Comparison of ENCODE assay signal across 8 cellular contexts in the genomic region with DNA sequence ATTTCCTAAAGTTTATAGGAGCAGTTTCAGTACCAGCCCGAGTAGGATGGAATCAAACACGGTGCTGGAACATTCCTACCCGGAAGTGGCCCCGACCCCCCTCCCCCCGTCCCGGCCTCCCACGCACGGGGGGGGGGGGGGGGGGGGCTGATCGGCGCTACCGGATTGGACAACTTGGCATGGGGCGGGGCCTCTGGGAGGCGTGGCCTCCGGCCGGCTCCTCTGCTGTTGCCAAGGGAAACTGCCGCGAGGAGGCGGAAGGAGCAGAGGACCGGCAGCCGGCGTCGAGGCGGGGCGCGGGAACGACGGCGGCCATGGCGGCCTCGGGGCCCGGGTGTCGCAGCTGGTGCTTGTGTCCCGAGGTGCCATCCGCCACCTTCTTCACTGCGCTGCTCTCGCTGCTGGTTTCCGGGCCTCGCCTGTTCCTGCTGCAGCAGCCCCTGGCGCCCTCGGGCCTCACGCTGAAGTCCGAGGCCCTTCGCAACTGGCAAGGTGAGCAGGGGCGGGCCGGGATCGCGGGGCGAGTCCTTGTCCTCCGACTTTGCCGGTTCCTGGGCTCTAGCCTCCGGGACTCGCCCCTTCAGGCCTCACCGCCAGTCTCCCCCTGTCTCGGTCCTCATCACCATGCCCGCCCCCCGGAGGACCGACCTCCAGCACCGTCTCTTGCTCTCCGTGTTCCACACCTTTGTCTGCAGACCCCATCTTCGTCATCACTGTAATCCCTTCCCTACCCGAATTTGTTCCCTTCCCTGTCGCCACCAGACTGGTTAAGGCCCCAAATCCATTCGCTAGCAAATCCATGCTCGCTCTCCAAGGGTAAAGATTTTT. TPM values are rescaled to one million over a fixed set of nuclear protein-coding genes. Genes with fewer than 3 reads are reported as not detected.
DNase-seq lines count a peak whose midpoint lies in the region; ATAC-seq, FAIRE-seq and TF ChIP-seq lines count a peak whose summit lies in the region.

A gene (plus strand): TSS at position 266 of the 828 bp plus-strand sequence. CDS start 49 bp downstream, at position 315.

- H3K27ac ChIP-seq in RWPE1 (peak within 1 kb of the TSS; percentile 77), fibroblast of lung (ENCODE audit: insufficient read depth, low read length) (peak within 1 kb of the TSS; percentile 81)
- H3K27ac ChIP-seq in naive thymus-derived CD4-positive, alpha-beta T cell (ENCODE audit: low read depth, low read length) = peak within 1 kb of the TSS; percentile 95

- no peaks in the 10 kb centered on the region for H3K27me3 ChIP-seq in fibroblast of lung (ENCODE audit: control insufficient read depth, insufficient read depth, low read length)
- no peaks in the 10 kb centered on the region for H3K27me3 ChIP-seq in naive thymus-derived CD4-positive, alpha-beta T cell (ENCODE audit: control insufficient read depth in 2 of 2, insufficient read depth in 2 of 2, low read length in 2 of 2)

- H3K4me1 Mint-ChIP-seq in activated T-helper 17 cell treated with anti-CD3 and anti-CD28 coated beads, Interleukin-2, amount 50 U/mL, for 72 hours = peaks cover 22% of the 10 kb centered on the region
- peaks cover 26 to 43% (median 34%) of the 10 kb centered on the region in 7 donors for H3K4me1 Mint-ChIP-seq in naive thymus-derived CD4-positive, alpha-beta T cell
- H3K4me1 Mint-ChIP-seq in stimulated activated naive B cell treated with anti-CD40 and anti-IgM and Interleukin-4, amounts not matched to agents 10 μg/mL and 1 μg/mL and 100 μg/mL, for 72 hours = peaks cover 26 to 34% of the 10 kb centered on the region in 2 donors

- H3K4me2 ChIP-seq in fibroblast of lung (ENCODE audit: extremely low read depth, insufficient read depth, low read length) = peak within 1 kb of the TSS; percentile 89

- peak within 1 kb of the TSS; percentile 82 to 96 (median 85) for H3K4me3 ChIP-seq in fibroblast of lung (replicated peaks in 1 of 4; ENCODE audit: control extremely low read depth in 1 of 4, insufficient read depth in 1 of 4, low read depth in 3 of 4, low read length in 4 of 4)
- H3K4me3 ChIP-seq in naive thymus-derived CD4-positive, alpha-beta T cell (ENCODE audit: low read length) = peak within 1 kb of the TSS; percentile 94

- H3K79me2 ChIP-seq in fibroblast of lung (ENCODE audit: control insufficient read depth, insufficient read depth, low read length) = peaks cover 11% of the 10 kb centered on the region

- TF ChIP-seq POLR2A in H54 (IDR thresholded peaks at IDR 0.05; ENCODE audit: low read depth, low read length) = peak; percentile 99

- TF ChIP-seq CTCF in RWPE1 (conservative IDR thresholded peaks at IDR 0.05; ENCODE audit: low read depth) (no peak), fibroblast of lung (conservative IDR thresholded peaks at IDR 0.05 in 1 of 2, IDR thresholded peaks at IDR 0.05 in 1 of 2; ENCODE audit: low read depth in 1 of 2, low read length in 2 of 2) (peak in 1 of 2 donors; percentile 16)

- H2AFZ ChIP-seq in fibroblast of lung (ENCODE audit: low read length) = peak within 1 kb of the TSS; percentile 97

- H3K9me3 Mint-ChIP-seq in activated T-helper 17 cell treated with anti-CD3 and anti-CD28 coated beads, Interleukin-2, amount 50 U/mL, for 72 hours = no peaks in the 10 kb centered on the region
- H3K9me3 Mint-ChIP-seq in naive thymus-derived CD4-positive, alpha-beta T cell = peaks cover 0 to 5% (median 0%) of the 10 kb centered on the region in 11 donors
- H3K9me3 Mint-ChIP-seq in stimulated activated naive B cell treated with anti-CD40 and anti-IgM and Interleukin-4, amounts not matched to agents 10 μg/mL and 1 μg/mL and 100 μg/mL, for 72 hours = no peaks in the 10 kb centered on the region

- H4K20me1 ChIP-seq in fibroblast of lung (ENCODE audit: control insufficient read depth, extremely low read depth, insufficient read depth, low read length) = no peaks in the 10 kb centered on the region

- intact Hi-C loops in naive thymus-derived CD4-positive, alpha-beta T cell (cut with micrococcal nuclease) = loop anchor here (1.0 to 10.0 kb wide), 15 partner anchors 35 to 1220 kb away; a partner anchor contains a TSS

- POLR2A ChIA-PET in RWPE1 (lab: Yijun Ruan, JAX; ENCODE audit: low non-redundant PET) = no interaction called here
- POLR2A ChIA-PET in naive thymus-derived CD4-positive, alpha-beta T cell (lab: Charles Lee) = interaction anchor here (1.0 to 3.9 kb wide), 8 partner anchors 9 to 169 kb away, joined by 3 to 52 read pairs (median 4); a partner anchor contains a TSS

- no peaks in the 10 kb centered on the region for H3K27me3 Mint-ChIP-seq in activated T-helper 17 cell treated with anti-CD3 and anti-CD28 coated beads, Interleukin-2, amount 50 U/mL, for 72 hours
- no peaks in the 10 kb centered on the region for H3K27me3 Mint-ChIP-seq in naive thymus-derived CD4-positive, alpha-beta T cell
- no peaks in the 10 kb centered on the region for H3K27me3 Mint-ChIP-seq in stimulated activated naive B cell treated with anti-CD40 and anti-IgM and Interleukin-4, amounts not matched to agents 10 μg/mL and 1 μg/mL and 100 μg/mL, for 72 hours

- peaks cover 11% of the 10 kb centered on the region for H3K36me3 ChIP-seq in fibroblast of lung (ENCODE audit: control insufficient read depth, insufficient read depth, low read length)
- H3K36me3 ChIP-seq in naive thymus-derived CD4-positive, alpha-beta T cell (ENCODE audit: control insufficient read depth in 2 of 3, insufficient read depth in 3 of 3, low read length in 3 of 3) = peaks cover 16 to 30% (median 16%) of the 10 kb centered on the region in 3 experiments

- H3K27ac Mint-ChIP-seq in activated T-helper 17 cell treated with anti-CD3 and anti-CD28 coated beads, Interleukin-2, amount 50 U/mL, for 72 hours = peak within 1 kb of the TSS; percentile 95
- H3K27ac Mint-ChIP-seq in naive thymus-derived CD4-positive, alpha-beta T cell = peak within 1 kb of the TSS; percentile 91 to 99 (median 97)
- peak within 1 kb of the TSS; percentile 91 for H3K27ac Mint-ChIP-seq in stimulated activated naive B cell treated with anti-CD40 and anti-IgM and Interleukin-4, amounts not matched to agents 10 μg/mL and 1 μg/mL and 100 μg/mL, for 72 hours

- peaks cover 6% of the 10 kb centered on the region for H3K4me1 ChIP-seq in fibroblast of lung (ENCODE audit: control insufficient read depth, extremely low read depth, insufficient read depth, low read length)
- peaks cover 16 to 20% of the 10 kb centered on the region in 2 donors for H3K4me1 ChIP-seq in naive thymus-derived CD4-positive, alpha-beta T cell (ENCODE audit: control insufficient read depth in 2 of 2, insufficient read depth in 2 of 2, low read length in 2 of 2)

- H3K9me3 ChIP-seq in fibroblast of lung (ENCODE audit: control insufficient read depth, insufficient read depth, low read depth, low read length) = no peaks in the 10 kb centered on the region
- no peaks in the 10 kb centered on the region for H3K9me3 ChIP-seq in naive thymus-derived CD4-positive, alpha-beta T cell (ENCODE audit: control insufficient read depth in 2 of 3, low read length in 3 of 3)

- peaks cover 49% of the 10 kb centered on the region for H3K36me3 Mint-ChIP-seq in activated T-helper 17 cell treated with anti-CD3 and anti-CD28 coated beads, Interleukin-2, amount 50 U/mL, for 72 hours (ENCODE audit: low read depth)
- peaks cover 5 to 18% (median 14%) of the 10 kb centered on the region in 5 donors for H3K36me3 Mint-ChIP-seq in naive thymus-derived CD4-positive, alpha-beta T cell
- peaks cover 13 to 22% of the 10 kb centered on the region in 2 donors for H3K36me3 Mint-ChIP-seq in stimulated activated naive B cell treated with anti-CD40 and anti-IgM and Interleukin-4, amounts not matched to agents 10 μg/mL and 1 μg/mL and 100 μg/mL, for 72 hours

- peak; percentile 94 for DNase-seq in Daoy (ENCODE audit: low read depth)
- DNase-seq in H54 (ENCODE audit: insufficient read length, low spot score) = peak; percentile 97
- peak; percentile 98 for DNase-seq in LoVo (ENCODE audit: low spot score)
- DNase-seq in RWPE1 (ENCODE audit: low spot score) = peak; percentile 99
- DNase-seq in fibroblast of lung (ENCODE audit: low read depth in 2 of 2) = peak; percentile 86 to 92
- DNase-seq in naive thymus-derived CD4-positive, alpha-beta T cell = peak; percentile 86 to 96 (median 91)
- peak; percentile 87 for DNase-seq in stimulated activated naive B cell treated with anti-CD40 and anti-IgM and Interleukin-4, amounts not matched to agents 10 μg/mL and 1 μg/mL and 100 μg/mL, for 72 hours

- peak within 1 kb of the TSS; percentile 89 for H3K9ac ChIP-seq in fibroblast of lung (ENCODE audit: insufficient read depth, low read length)

- CTCF ChIA-PET in RWPE1 (lab: Yijun Ruan, JAX) = interaction anchor here (0.6 kb wide), 1 partner anchor 27 kb away, joined by 3 read pairs; no protein-coding TSS in a partner anchor
- CTCF ChIA-PET in naive thymus-derived CD4-positive, alpha-beta T cell (lab: Charles Lee) = interaction anchor here (1.6 kb wide), 1 partner anchor 141 kb away, joined by 4 read pairs; no protein-coding TSS in a partner anchor

- peak within 1 kb of the TSS; percentile 95 for H3K4me3 Mint-ChIP-seq in activated T-helper 17 cell treated with anti-CD3 and anti-CD28 coated beads, Interleukin-2, amount 50 U/mL, for 72 hours
- H3K4me3 Mint-ChIP-seq in naive thymus-derived CD4-positive, alpha-beta T cell = peak within 1 kb of the TSS; percentile 93 to 99 (median 98)
- H3K4me3 Mint-ChIP-seq in stimulated activated naive B cell treated with anti-CD40 and anti-IgM and Interleukin-4, amounts not matched to agents 10 μg/mL and 1 μg/mL and 100 μg/mL, for 72 hours = peak within 1 kb of the TSS; percentile 91 to 95

- FAIRE-seq in H54 (lab: Jason Lieb, UNC) = no peak

- ATAC-seq in activated T-helper 17 cell treated with anti-CD3 and anti-CD28 coated beads, Interleukin-2, amount 50 U/mL, for 72 hours (replicated peaks) = peak; percentile 99
- peak; percentile 96 for ATAC-seq in naive thymus-derived CD4-positive, alpha-beta T cell
- peak; percentile 96 to 97 for ATAC-seq in stimulated activated naive B cell treated with anti-CD40 and anti-IgM and Interleukin-4, amounts not matched to agents 10 μg/mL and 1 μg/mL and 100 μg/mL, for 72 hours (replicated peaks)

RNA-seq across cellular contexts. Expression of the gene that starts here (rescaled TPM):
- total RNA-seq in Daoy (2014; rRNA removed; shearing (Covaris generic)) = 17.3 and 24.0 TPM in 2 replicates
- total RNA-seq in activated T-helper 17 cell treated with anti-CD3 and anti-CD28 coated beads, Interleukin-2, amount 50 U/mL, for 72 hours = 10 to 100 TPM; 16.5 to 19.3 TPM
- total RNA-seq in fibroblast of lung = 10.8 and 16.7 TPM in 2 replicates
- polyA plus RNA-seq in fibroblast of lung = 24.5 and 27.8 TPM in 2 replicates
- 33.4 and 41.7 TPM in 2 replicates for polyA plus RNA-seq in fibroblast of lung (2012)
- 67.0 and 86.1 TPM in 2 replicates for polyA minus RNA-seq in fibroblast of lung (ENCODE audit: low replicate concordance)
- total RNA-seq in naive thymus-derived CD4-positive, alpha-beta T cell = 10 to 100 TPM; 36.2 to 95.1 (median 47.8) TPM
- polyA plus RNA-seq in naive thymus-derived CD4-positive, alpha-beta T cell = 100 to 1,000 TPM; 107 to 124 TPM

Comparison
In these comparisons a context has a peak if more than half of its experiments do, and no peak if none do; other contexts are left out.
1. Peak in every context shown above with its lines: DNase-seq, ATAC-seq, H3K4me3 ChIP-seq and H3K27ac ChIP-seq.